26 cellular contexts compared by ENCODE assay signal in the genomic region with DNA sequence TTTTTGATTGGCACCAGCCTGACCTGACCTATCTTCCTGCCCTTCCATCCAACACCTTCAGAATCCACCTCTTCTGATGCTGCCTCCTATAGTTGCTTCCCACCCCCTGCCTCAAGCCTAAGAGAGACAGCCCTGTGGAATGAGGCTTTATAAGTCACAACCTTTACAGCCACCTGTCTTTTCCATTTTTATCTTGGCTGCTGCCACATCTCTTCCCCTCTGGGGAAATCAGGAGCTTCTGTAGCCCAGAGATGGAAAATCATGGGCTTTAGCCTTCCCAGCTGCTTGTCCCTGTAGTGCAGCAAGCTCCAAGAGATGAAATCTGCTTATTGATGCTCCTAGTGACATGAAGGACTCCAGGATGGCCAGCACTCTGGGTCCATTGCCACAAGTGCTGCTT.
"Had no signal": no experiment of that assay in that cellular context is flagged by ENCODE, and none has a peak within 500 bp of the region (broad histone marks: within the 10 kb centered on the region; RNA-seq: fewer than 3 reads in every experiment).

No MANE protein-coding gene starts in this region.

- H3K27ac Mint-ChIP-seq: endodermal cell, nephron had no signal

- FAIRE-seq: colon, endothelial cell of umbilical vein, islet of Langerhans, small intestine had no signal

- H3K4me3 Mint-ChIP-seq: endodermal cell had no signal

- H3K27ac ChIP-seq: foreskin keratinocyte, heart left ventricle, parathyroid adenoma, prostate gland, sigmoid colon, stomach, suprapubic skin, tibial artery, upper lobe of left lung, uterus had no signal

- H3K9me3 ChIP-seq: heart left ventricle, prostate gland, sigmoid colon, stomach, suprapubic skin, tibial artery, upper lobe of left lung, uterus had no signal

- DNase-seq: dermis blood vessel endothelial cell; effector CD4-positive, alpha-beta T cell; endodermal cell; erythroblast; foreskin keratinocyte; heart left ventricle; hippocampal formation; kidney glomerular epithelial cell; mammary epithelial cell; retina; sigmoid colon; small intestine; stimulated activated CD4-positive, alpha-beta T cell treated with anti-CD3 and anti-CD28 coated beads, Interleukin-12 subunit alpha, Interleukin-12 subunit beta, amount 100 ng/mL, for 4 hours; stimulated activated naive CD4-positive, alpha-beta T cell; stomach; tibial artery; upper lobe of left lung; uterus had no signal

- H3K4me3 ChIP-seq: heart left ventricle, prostate gland, sigmoid colon, stomach, suprapubic skin, tibial artery, upper lobe of left lung, uterus had no signal

- H3K4me1 ChIP-seq: foreskin keratinocyte, parathyroid adenoma, prostate gland, sigmoid colon, stomach, suprapubic skin, tibial artery, upper lobe of left lung, uterus had no signal

- ATAC-seq: foreskin keratinocyte, heart left ventricle, left lobe of liver had no signal

- H3K27me3 ChIP-seq: foreskin keratinocyte, heart left ventricle, sigmoid colon, stomach, suprapubic skin, tibial artery, upper lobe of left lung, uterus had no signal

- H2AFZ ChIP-seq: parathyroid adenoma had no signal

- H3K9ac ChIP-seq: parathyroid adenoma had no signal

- H3K4me1 Mint-ChIP-seq: endodermal cell had no signal

- H3K36me3 ChIP-seq: uterus had no signal

- H3K9me3 Mint-ChIP-seq: endodermal cell, nephron had no signal
